Comparison of ENCODE assay signal across 10 cellular contexts in the genomic region with DNA sequence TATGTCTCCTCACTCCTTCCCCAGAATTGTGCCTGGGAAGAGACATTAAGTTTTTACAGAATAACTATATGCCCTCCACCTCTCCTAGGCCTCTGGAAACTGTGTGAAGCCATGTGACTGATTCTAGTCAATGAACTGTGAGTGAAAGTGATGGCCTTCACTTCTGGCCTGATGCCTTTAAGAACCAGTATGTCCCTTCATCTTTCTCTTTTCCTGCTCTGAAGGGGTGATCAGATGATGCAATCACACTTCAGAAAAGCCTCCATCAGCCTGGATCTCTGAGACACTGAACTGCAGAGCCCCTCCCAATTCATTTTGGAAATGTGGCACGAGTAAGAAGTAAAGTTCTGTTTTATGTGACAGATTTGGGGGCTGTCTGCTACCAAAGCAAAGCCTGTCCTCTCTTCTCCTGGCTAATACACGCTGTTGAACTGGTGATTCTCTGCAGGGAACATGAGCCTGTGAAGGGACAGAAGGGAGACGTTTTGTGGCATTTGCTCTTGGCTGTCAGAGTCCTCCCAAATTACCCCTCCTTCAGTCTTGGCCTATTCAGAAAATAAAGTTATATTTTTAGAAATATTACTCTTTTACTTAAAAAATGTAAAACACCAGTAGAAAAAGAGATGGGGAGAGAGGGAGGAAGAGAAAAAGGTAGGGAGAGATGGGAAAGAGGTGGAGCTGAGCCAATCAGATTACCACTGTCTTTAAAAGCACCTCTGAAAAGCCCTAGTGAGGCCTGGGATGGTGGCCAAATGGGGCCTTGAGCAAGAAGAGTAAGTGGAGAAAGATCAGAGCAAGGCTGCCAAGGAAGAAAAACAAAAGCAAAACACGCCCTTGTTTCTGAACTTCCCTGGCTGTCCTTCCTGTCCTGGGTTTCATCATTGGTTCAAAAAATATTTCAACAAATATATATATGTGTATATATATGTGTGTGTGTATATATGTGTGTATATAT. TPM values are rescaled to one million over a fixed set of nuclear protein-coding genes. Genes with fewer than 3 reads are reported as not detected.
DNase-seq lines count a peak whose midpoint lies in the region; ATAC-seq and TF ChIP-seq lines count a peak whose summit lies in the region.
"Had no signal": no experiment of that assay in that cellular context is flagged by ENCODE, and none has a peak within 500 bp of the region (broad histone marks: within the 10 kb centered on the region; RNA-seq: fewer than 3 reads in every experiment).

No MANE protein-coding gene starts in this region.

- H3K4me3 Mint-ChIP-seq in activated T-helper 2 cell treated with anti-CD3 and anti-CD28 coated beads, Interferon-gamma antibody, Interleukin-2, Interleukin-4, amounts not matched to agents 10 μg/mL and 5 μg/mL and 100 μg/mL, durations not matched to agents 14 hours and 24 hours and 36 hours (ENCODE audit: low read depth): no peak overlapping the region
- H3K4me3 Mint-ChIP-seq in glutamatergic neuron (ENCODE audit: unreplicated experiment): no peak overlapping the region
- H3K4me3 Mint-ChIP-seq: endodermal cell had no signal

- TF ChIP-seq RAD21 in Ishikawa (IDR thresholded peaks at IDR 0.05; ENCODE audit: low read depth): no peak

- H3K27ac Mint-ChIP-seq in activated T-helper 2 cell treated with anti-CD3 and anti-CD28 coated beads, Interferon-gamma antibody, Interleukin-2, Interleukin-4, amounts not matched to agents 10 μg/mL and 5 μg/mL and 100 μg/mL, durations not matched to agents 14 hours and 24 hours and 36 hours: no peak overlapping the region
- H3K27ac Mint-ChIP-seq in glutamatergic neuron (ENCODE audit: unreplicated experiment): no peak overlapping the region
- H3K27ac Mint-ChIP-seq: endodermal cell had no signal

- in situ Hi-C loops in brain microvascular endothelial cell (cut with HindIII; ENCODE audit: low pct_ligation_motif_present, low sequenced_read_pairs): no loop called here

- H3K9me3 ChIP-seq in right lobe of liver: no peaks in the 10 kb centered on the region
- no peaks in the 10 kb centered on the region for H3K9me3 ChIP-seq in tibial nerve

- H3K27me3 ChIP-seq in brain microvascular endothelial cell (replicated peaks): no peaks in the 10 kb centered on the region
- no peaks in the 10 kb centered on the region for H3K27me3 ChIP-seq in right lobe of liver
- no peaks in the 10 kb centered on the region for H3K27me3 ChIP-seq in tibial nerve

- WGBS in right lobe of liver (ENCODE audit: insufficient coverage, low coverage, low lambda C conversion rate, missing lambda C conversion rate): 39% methylated on average over 4 of the region's 4 CpGs
- WGBS in tibial nerve, 2 donors: 31 to 35% methylated on average over 4 of the region's 4 CpGs

- TF ChIP-seq CTCF in brain microvascular endothelial cell (IDR thresholded peaks at IDR 0.05; ENCODE audit: low read depth, low read length, missing control alignments): no peak
- TF ChIP-seq CTCF in right lobe of liver (IDR thresholded peaks at IDR 0.05): no peak
- no peak for TF ChIP-seq CTCF in tibial nerve (IDR thresholded peaks at IDR 0.05)
- no peak for TF ChIP-seq CTCF in glutamatergic neuron (IDR thresholded peaks at IDR 0.05; ENCODE audit: partially characterized antibody, unreplicated experiment)

- H3K4me3 ChIP-seq in brain microvascular endothelial cell (ENCODE audit: low read depth, low read length) (no peak overlapping the region), right lobe of liver (no peak overlapping the region), tibial nerve (no peak overlapping the region)

- peaks cover 6% of the 10 kb centered on the region for H3K9me3 Mint-ChIP-seq in activated T-helper 2 cell treated with anti-CD3 and anti-CD28 coated beads, Interferon-gamma antibody, Interleukin-2, Interleukin-4, amounts not matched to agents 10 μg/mL and 5 μg/mL and 100 μg/mL, durations not matched to agents 14 hours and 24 hours and 36 hours
- peaks cover 2% of the 10 kb centered on the region for H3K9me3 Mint-ChIP-seq in glutamatergic neuron (ENCODE audit: unreplicated experiment)

- H3K36me3 ChIP-seq in brain microvascular endothelial cell (replicated peaks): no peaks in the 10 kb centered on the region
- no peaks in the 10 kb centered on the region for H3K36me3 ChIP-seq in right lobe of liver
- no peaks in the 10 kb centered on the region for H3K36me3 ChIP-seq in tibial nerve

- DNase-seq in brain microvascular endothelial cell: peak; percentile 43
- peak; percentile 29 to 62 (median 61) for DNase-seq in right lobe of liver
- peak; percentile 78 to 91 for DNase-seq in tibial nerve (ENCODE audit: low spot score in 2 of 2)
- DNase-seq in activated CD4-positive, CD25-positive, alpha-beta regulatory T cell treated with anti-CD3 and anti-CD28 coated beads, Interleukin-2, amount 50 U/mL, for 72 hours: no peak
- DNase-seq in activated T-helper 2 cell treated with anti-CD3 and anti-CD28 coated beads, Interferon-gamma antibody, Interleukin-2, Interleukin-4, amounts not matched to agents 10 μg/mL and 5 μg/mL and 100 μg/mL, durations not matched to agents 14 hours and 24 hours and 36 hours (ENCODE audit: low spot score): no peak
- no peak for DNase-seq in glutamatergic neuron
- DNase-seq in mesenteric fat pad (ENCODE audit: low spot score): no peak
- DNase-seq: endodermal cell, NCI-H524 had no signal

- no peak for TF ChIP-seq EP300 in Ishikawa (IDR thresholded peaks at IDR 0.05; ENCODE audit: borderline replicate concordance)
- TF ChIP-seq EP300 in tibial nerve (IDR thresholded peaks at IDR 0.05): peak in 1 of 2 donors; percentile 65

- ATAC-seq in right lobe of liver: peak in 3 of 4 donors; percentile 43 to 84 (median 54)

- H3K4me1 ChIP-seq in right lobe of liver (no peaks in the 10 kb centered on the region), tibial nerve (peaks cover 0 to 13% (median 4%) of the 10 kb centered on the region in 4 donors)

- intact Hi-C loops in right lobe of liver (cut with DNase I): no loop called here
- intact Hi-C loops in activated T-helper 2 cell treated with anti-CD3 and anti-CD28 coated beads, Interferon-gamma antibody, Interleukin-2, Interleukin-4, amounts not matched to agents 10 μg/mL and 5 μg/mL and 100 μg/mL, durations not matched to agents 14 hours and 24 hours and 36 hours (cut with micrococcal nuclease): no loop called here

- H3K36me3 Mint-ChIP-seq in activated T-helper 2 cell treated with anti-CD3 and anti-CD28 coated beads, Interferon-gamma antibody, Interleukin-2, Interleukin-4, amounts not matched to agents 10 μg/mL and 5 μg/mL and 100 μg/mL, durations not matched to agents 14 hours and 24 hours and 36 hours (ENCODE audit: low read depth): peaks cover 5% of the 10 kb centered on the region
- peaks cover 7% of the 10 kb centered on the region for H3K36me3 Mint-ChIP-seq in glutamatergic neuron (ENCODE audit: unreplicated experiment)

- H3K27ac ChIP-seq in brain microvascular endothelial cell (no peak overlapping the region), right lobe of liver (no peak overlapping the region), tibial nerve (peak overlapping the region; percentile 36 to 60 (median 48))

- H3K4me1 Mint-ChIP-seq in activated T-helper 2 cell treated with anti-CD3 and anti-CD28 coated beads, Interferon-gamma antibody, Interleukin-2, Interleukin-4, amounts not matched to agents 10 μg/mL and 5 μg/mL and 100 μg/mL, durations not matched to agents 14 hours and 24 hours and 36 hours (ENCODE audit: low read depth): no peaks in the 10 kb centered on the region
- no peaks in the 10 kb centered on the region for H3K4me1 Mint-ChIP-seq in glutamatergic neuron (ENCODE audit: low read depth, unreplicated experiment)
- H3K4me1 Mint-ChIP-seq: endodermal cell had no signal

- TF ChIP-seq POLR2A in right lobe of liver (IDR thresholded peaks at IDR 0.05) (no peak), tibial nerve (IDR thresholded peaks at IDR 0.05) (no peak)

- H3K27me3 Mint-ChIP-seq in activated T-helper 2 cell treated with anti-CD3 and anti-CD28 coated beads, Interferon-gamma antibody, Interleukin-2, Interleukin-4, amounts not matched to agents 10 μg/mL and 5 μg/mL and 100 μg/mL, durations not matched to agents 14 hours and 24 hours and 36 hours (ENCODE audit: low read depth): peaks cover 49% of the 10 kb centered on the region
- no peaks in the 10 kb centered on the region for H3K27me3 Mint-ChIP-seq in glutamatergic neuron (ENCODE audit: unreplicated experiment)

TF ChIP-seq in Ishikawa, 13 proteins besides CTCF, POLR2A, EP300 and RAD21 (continues in another document):
- TF ChIP-seq CEBPB (IDR thresholded peaks at IDR 0.05): peak; percentile 63
- no peak for TF ChIP-seq MAX (IDR thresholded peaks at IDR 0.05)
- TF ChIP-seq NFIC (IDR thresholded peaks at IDR 0.05): peak; percentile 62
- no peak for TF ChIP-seq FOXM1 (IDR thresholded peaks at IDR 0.05; ENCODE audit: borderline replicate concordance, low read depth)
- no peak for TF ChIP-seq USF1 (IDR thresholded peaks at IDR 0.05)
- no peak for TF ChIP-seq YY1 (IDR thresholded peaks at IDR 0.05; ENCODE audit: low read depth)
- no peak for TF ChIP-seq TAF1 (IDR thresholded peaks at IDR 0.05; ENCODE audit: low read depth)
- TF ChIP-seq TCF12 (IDR thresholded peaks at IDR 0.05; ENCODE audit: low read depth): no peak

RNA-seq across cellular contexts. Expression of gene RYK, which starts 40.9 kb away (rescaled TPM):
- total RNA-seq in right lobe of liver (10 to 100 TPM; 15.9 to 28.5 (median 17.9) TPM), tibial nerve (10 to 100 TPM; 33.9 to 69.9 (median 57.8) TPM), glutamatergic neuron (ENCODE audit: unreplicated experiment) (33.6 TPM), mesenteric fat pad (57.6 TPM)
- total RNA-seq in activated T-helper 2 cell treated with anti-CD3 and anti-CD28 coated beads, Interferon-gamma antibody, Interleukin-2, Interleukin-4, amounts not matched to agents 10 μg/mL and 5 μg/mL and 100 μg/mL, durations not matched to agents 14 hours and 24 hours and 36 hours: 15.8 and 18.4 TPM in 2 replicates

Comparison
In these comparisons a context has a peak if more than half of its experiments do, and no peak if none do; other contexts are left out.
1. DNase-seq: peak in brain microvascular endothelial cell (single experiment), right lobe of liver (3 of 3) and tibial nerve (2 of 2); none in activated CD4-positive, CD25-positive, alpha-beta regulatory T cell treated with anti-CD3 and anti-CD28 coated beads, Interleukin-2, amount 50 U/mL, for 72 hours (single experiment), activated T-helper 2 cell treated with anti-CD3 and anti-CD28 coated beads, Interferon-gamma antibody, Interleukin-2, Interleukin-4, amounts not matched to agents 10 μg/mL and 5 μg/mL and 100 μg/mL, durations not matched to agents 14 hours and 24 hours and 36 hours (single experiment), glutamatergic neuron (single experiment) and mesenteric fat pad (single experiment).
2. H3K27ac ChIP-seq: peak in tibial nerve (4 of 4); none in brain microvascular endothelial cell (single experiment) and right lobe of liver (0 of 3).